9 cellular contexts compared by ENCODE assay signal in genomic region chr3:81716870-81717509, GRCh38. TPM values are rescaled to one million over a fixed set of nuclear protein-coding genes. Genes with fewer than 3 reads are reported as not detected.
DNase-seq lines count a peak whose midpoint lies in the region; ATAC-seq and TF ChIP-seq lines count a peak whose summit lies in the region.
"Had no signal": no experiment of that assay in that cellular context is flagged by ENCODE, and none has a peak within 500 bp of the region (broad histone marks: within the 10 kb centered on the region; RNA-seq: fewer than 3 reads in every experiment).

No MANE protein-coding gene starts in this region.

- no peak overlapping the region for H3K27ac Mint-ChIP-seq in activated naive CD8-positive, alpha-beta T cell treated with anti-CD3 and anti-CD28 coated beads, Interleukin-2, amount 50 U/mL, for 24 hours
- H3K27ac Mint-ChIP-seq: activated B cell treated with CpG ODN at 0.5 μM for 24 hours had no signal

- no peak for TF ChIP-seq RAD21 in IMR-90 (IDR thresholded peaks at IDR 0.05; ENCODE audit: low read length)

- H3K14ac ChIP-seq in IMR-90 (replicated peaks; ENCODE audit: low read depth, low read length), result peak overlapping the region; percentile 39; the same call in 1 of the 2 replicates

- H4K91ac ChIP-seq in IMR-90 (ENCODE audit: insufficient read depth, low read depth, low read length), result peak overlapping the region; percentile 1; the same call in 1 of the 2 replicates

- H3K4me1 ChIP-seq in IMR-90 (ENCODE audit: control insufficient read depth, insufficient read depth, low read length), result 0 out of 2 replicates have a peak, but pooled peaks cover 3% of the 10 kb centered on the region

- POLR2A ChIA-PET in IMR-90 (lab: Charles Lee; ENCODE audit: unreplicated experiment), result interaction anchor here (0.7 kb wide), 1 partner anchor 12 kb away, joined by 3 read pairs; no protein-coding TSS in a partner anchor

- DNase-seq in IMR-90, result peak; percentile 83
- DNase-seq in SHP77 treated with DMSO at 0.1 percent for 48 hours (lab: John Stamatoyannopoulos, UW), result peak; percentile 81
- peak; percentile 11 for DNase-seq in iPS-NIHi11 (ENCODE audit: low spot score)
- DNase-seq in stromal cell of bone marrow (ENCODE audit: low read depth), result peak; percentile 46
- DNase-seq in GM10266 (ENCODE audit: extremely low spot score), result no peak
- DNase-seq in activated naive CD8-positive, alpha-beta T cell treated with anti-CD3 and anti-CD28 coated beads, Interleukin-2, amount 50 U/mL, for 24 hours, result no peak
- DNase-seq: activated B cell treated with CpG ODN at 0.5 μM for 24 hours; stimulated activated CD4-positive, alpha-beta T cell treated with anti-CD3 and anti-CD28 coated beads, Interleukin-1b, Interleukin-23, amount 100 ng/mL, for 48 hours had no signal

- ATAC-seq in IMR-90 (ENCODE audit: low read depth), result peak; percentile 92
- ATAC-seq in HG02852 (IDR thresholded peaks at IDR 0.05; ENCODE audit: unreplicated experiment), result no peak
- no peak for ATAC-seq in activated naive CD8-positive, alpha-beta T cell treated with anti-CD3 and anti-CD28 coated beads, Interleukin-2, amount 50 U/mL, for 24 hours

- peak overlapping the region; percentile 22 for H2BK120ac ChIP-seq in IMR-90 (ENCODE audit: low read depth, low read length)

- H3K23ac ChIP-seq in IMR-90 (ENCODE audit: low read depth, low read length), result 0 out of 2 replicates have a peak overlapping the region, but pooled peaks have one; percentile 22

- peak overlapping the region; percentile 14; the same call in 1 of the 2 replicates for H3K4me3 ChIP-seq in IMR-90 (ENCODE audit: insufficient read depth, low read depth, low read length)

- H3K27me3 ChIP-seq in IMR-90 (ENCODE audit: control insufficient read depth, insufficient read depth, low read length), result no peaks in the 10 kb centered on the region

- H3K36me3 Mint-ChIP-seq in activated naive CD8-positive, alpha-beta T cell treated with anti-CD3 and anti-CD28 coated beads, Interleukin-2, amount 50 U/mL, for 24 hours (ENCODE audit: low read depth), result peaks cover 8% of the 10 kb centered on the region

- intact Hi-C loops in IMR-90 (cut with micrococcal nuclease), result no loop called here

- peaks cover 10 to 38% of the 10 kb centered on the region in 2 experiments for H3K79me1 ChIP-seq in IMR-90 (ENCODE audit: low read depth in 1 of 2, low read length in 2 of 2)

- peak overlapping the region; percentile 48; the same call in 1 of the 2 replicates for H3K18ac ChIP-seq in IMR-90 (ENCODE audit: low read depth, low read length)

- H3K27ac ChIP-seq in IMR-90 (ENCODE audit: insufficient read depth, low read length), result peak overlapping the region; percentile 60; the same call in 1 of the 2 replicates

- no peaks in the 10 kb centered on the region for H3K27me3 Mint-ChIP-seq in activated naive CD8-positive, alpha-beta T cell treated with anti-CD3 and anti-CD28 coated beads, Interleukin-2, amount 50 U/mL, for 24 hours
- H3K27me3 Mint-ChIP-seq: activated B cell treated with CpG ODN at 0.5 μM for 24 hours had no signal

- 0 out of 2 replicates have a peak overlapping the region, but pooled peaks have one; percentile 16 for H3K4ac ChIP-seq in IMR-90 (ENCODE audit: low read depth, low read length)

- 0 out of 2 replicates have a peak overlapping the region, but pooled peaks have one; percentile 10 for H2AK5ac ChIP-seq in IMR-90 (ENCODE audit: low read depth, low read length)

- 0 out of 2 replicates have a peak, but pooled peaks cover 2% of the 10 kb centered on the region for H3K9me3 ChIP-seq in IMR-90 (ENCODE audit: control insufficient read depth, insufficient read depth, low read length)

- TF ChIP-seq CTCF in IMR-90 (conservative IDR thresholded peaks at IDR 0.05; ENCODE audit: low read depth, low read length) (no peak), GM10266 (IDR thresholded peaks at IDR 0.05; ENCODE audit: control insufficient read depth, insufficient read depth, low read depth, missing control alignments) (no peak)

- peak overlapping the region in 1 of 2 experiments; percentile 20; a peak in 1 of 4 replicates for H4K8ac ChIP-seq in IMR-90 (ENCODE audit: low read depth in 2 of 2, low read length in 2 of 2)

- H3K9ac ChIP-seq in IMR-90 (ENCODE audit: low read depth, low read length), result no peak overlapping the region

- peak overlapping the region; percentile 91 for H3K4me2 ChIP-seq in IMR-90 (ENCODE audit: low read depth, low read length)

- peak overlapping the region; percentile 38 for H2AFZ ChIP-seq in IMR-90 (replicated peaks; ENCODE audit: low read length, poor library complexity)

- no peak overlapping the region for H3K4me3 Mint-ChIP-seq in activated naive CD8-positive, alpha-beta T cell treated with anti-CD3 and anti-CD28 coated beads, Interleukin-2, amount 50 U/mL, for 24 hours
- H3K4me3 Mint-ChIP-seq: activated B cell treated with CpG ODN at 0.5 μM for 24 hours had no signal

- no peak for TF ChIP-seq POLR2A in IMR-90 (IDR thresholded peaks at IDR 0.05; ENCODE audit: low read depth, low read length)

- H4K20me1 ChIP-seq in IMR-90 (ENCODE audit: insufficient read depth, low read length), result peaks cover 3% of the 10 kb centered on the region; the same call in 1 of the 2 replicates

- peaks cover 3% of the 10 kb centered on the region; the same call in 1 of the 2 replicates for H3K36me3 ChIP-seq in IMR-90 (ENCODE audit: control insufficient read depth, insufficient read depth, low read length)

- CTCF ChIA-PET in IMR-90 (lab: Yijun Ruan, JAX), result interaction anchor here (0.6 to 1.4 kb wide), 2 partner anchors 38 kb away, joined by 3 to 4 read pairs; no protein-coding TSS in a partner anchor

- peaks cover 6% of the 10 kb centered on the region for H3K9me1 ChIP-seq in IMR-90 (ENCODE audit: insufficient read depth, low read length)

- no peak overlapping the region for H3K56ac ChIP-seq in IMR-90 (ENCODE audit: extremely low read depth, insufficient read depth, low read length)

- in situ Hi-C loops in IMR-90 (cut with MboI; ENCODE audit: low sequenced_read_pairs), result no loop called here

- H2BK15ac ChIP-seq in IMR-90 (ENCODE audit: low read depth, low read length), result no peak overlapping the region; the same call in 2 of the 3 replicates

- no CpG with 5 or more reads among the region's 3 CpGs for WGBS in IMR-90 (ENCODE audit: extremely low coverage in 2 of 2, insufficient read length in 1 of 2), 2 experiments

- BruUV-seq in IMR-90 (replicated peaks; lab: Mats Ljungman, UMichigan), result no TSS peak

- H3K4me1 Mint-ChIP-seq in activated naive CD8-positive, alpha-beta T cell treated with anti-CD3 and anti-CD28 coated beads, Interleukin-2, amount 50 U/mL, for 24 hours, result no peaks in the 10 kb centered on the region
- H3K4me1 Mint-ChIP-seq: activated B cell treated with CpG ODN at 0.5 μM for 24 hours had no signal

- H2BK20ac ChIP-seq in IMR-90 (ENCODE audit: low read depth, low read length), result peak overlapping the region; percentile 50

- no peak overlapping the region for H2AK9ac ChIP-seq in IMR-90 (replicated peaks; ENCODE audit: low read depth, low read length, poor library complexity)

- dilution Hi-C loops in IMR-90 (cut with HindIII; ENCODE audit: low sequenced_read_pairs, unreplicated experiment), result no loop called here

- H3K9me3 Mint-ChIP-seq in activated naive CD8-positive, alpha-beta T cell treated with anti-CD3 and anti-CD28 coated beads, Interleukin-2, amount 50 U/mL, for 24 hours, result peaks cover 5% of the 10 kb centered on the region
- H3K9me3 Mint-ChIP-seq: activated B cell treated with CpG ODN at 0.5 μM for 24 hours had no signal

- H4K5ac ChIP-seq in IMR-90 (ENCODE audit: low read depth, low read length), result peak overlapping the region; percentile 27; the same call in 1 of the 2 replicates

- peak overlapping the region; percentile 61 for H2BK5ac ChIP-seq in IMR-90 (ENCODE audit: low read depth, low read length, poor library complexity, severe bottlenecking)

TF ChIP-seq in IMR-90, 13 proteins besides CTCF, POLR2A, EP300 and RAD21:
- TF ChIP-seq CEBPB (IDR thresholded peaks at IDR 0.05; ENCODE audit: low read depth, low read length) (peak; percentile 80), ELK1 (IDR thresholded peaks at IDR 0.05; ENCODE audit: borderline replicate concordance, low read depth, low read length) (no peak), RFX5 (IDR thresholded peaks at IDR 0.05; ENCODE audit: low read depth, low read length) (no peak), NFE2L2 (IDR thresholded peaks at IDR 0.05; ENCODE audit: low read depth, low read length) (no peak), RCOR1 (IDR thresholded peaks at IDR 0.05; ENCODE audit: insufficient replicate concordance, low read length) (no peak), MXI1 (IDR thresholded peaks at IDR 0.05; ENCODE audit: borderline replicate concordance, low read depth, low read length) (no peak)

RNA-seq across cellular contexts. Expression of gene GBE1, which starts 44.5 kb away (rescaled TPM):
- 90.3 and 122 TPM in 2 replicates for total RNA-seq in IMR-90 (2012; rRNA removed)
- 26.5 and 36.7 TPM in 2 replicates for polyA plus RNA-seq in IMR-90 (2012; rRNA removed)
- 5.6 and 6.6 TPM in 2 replicates for polyA plus RNA-seq in IMR-90 (2012; cell fraction: cytosol; rRNA removed)
- polyA plus RNA-seq in IMR-90 (2012; cell fraction: nucleus; rRNA removed; ENCODE audit: low replicate concordance), result 2.0 and 25.1 TPM in 2 replicates

Comparison
In these comparisons a context has a peak if more than half of its experiments do, and no peak if none do; other contexts are left out.
1. DNase-seq: peak in IMR-90 (single experiment), SHP77 treated with DMSO at 0.1 percent for 48 hours (single experiment), iPS-NIHi11 (single experiment) and stromal cell of bone marrow (single experiment); none in GM10266 (single experiment) and activated naive CD8-positive, alpha-beta T cell treated with anti-CD3 and anti-CD28 coated beads, Interleukin-2, amount 50 U/mL, for 24 hours (single experiment).